Comparison of ENCODE assay signal across 9 cellular contexts in the genomic region with DNA sequence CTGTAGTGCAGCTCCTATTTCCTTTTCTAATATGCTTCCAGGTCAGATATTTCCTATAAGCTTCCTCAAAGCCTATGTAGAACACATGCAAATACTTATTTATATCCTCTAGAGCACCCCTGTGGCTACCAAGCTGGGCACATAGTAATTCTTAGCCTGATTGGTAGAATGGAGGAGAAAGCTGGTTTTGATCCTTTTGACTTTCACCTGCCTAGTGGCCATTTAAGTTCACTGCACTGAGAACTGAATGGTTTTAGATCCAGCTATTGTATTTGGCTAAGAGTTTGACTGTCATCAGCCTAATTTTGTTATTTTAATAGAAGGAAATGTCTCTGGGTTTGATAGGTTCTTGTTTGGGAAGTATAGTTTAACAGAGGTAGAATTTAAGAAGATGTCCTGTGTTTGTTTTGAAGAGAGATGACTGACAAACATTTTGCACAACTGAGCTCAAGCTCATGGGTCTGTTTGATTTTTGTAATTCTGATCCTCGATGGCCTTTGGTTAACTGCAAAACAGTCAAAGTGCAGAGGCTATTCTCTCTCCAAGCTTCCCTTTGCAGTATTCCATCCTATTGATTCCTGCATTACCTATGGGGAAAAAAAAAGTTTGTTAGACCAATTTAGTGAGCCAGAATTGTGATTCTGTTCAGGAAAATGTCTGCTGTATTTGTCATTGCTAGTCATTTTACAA.
DNase-seq lines count a peak whose midpoint lies in the region; ATAC-seq and TF ChIP-seq lines count a peak whose summit lies in the region.
"Had no signal": no experiment of that assay in that cellular context is flagged by ENCODE, and none has a peak within 500 bp of the region (broad histone marks: within the 10 kb centered on the region; RNA-seq: fewer than 3 reads in every experiment).

No MANE protein-coding gene starts in this region.

- H3K4me1 Mint-ChIP-seq in WTC11 (peaks cover 56% of the 10 kb centered on the region), nephron (peaks cover 24% of the 10 kb centered on the region)
- H3K4me1 Mint-ChIP-seq: activated naive CD8-positive, alpha-beta T cell treated with anti-CD3 and anti-CD28 coated beads, Interleukin-2, amount 10 ng/mL, durations not matched to agents 7 days and 5 days had no signal

- DNase-seq in WTC11 (ENCODE audit: low spot score) (no peak), middle frontal gyrus (ENCODE audit: extremely low spot score, low spot score) (no peak), DMS79 treated with DMSO at 0.1 percent for 48 hours (lab: John Stamatoyannopoulos, UW) (no peak)
- no peak for DNase-seq in NK-92 treated with Interleukin-12 subunit alpha and Interleukin-12 subunit beta, amount 100 ng/mL, for 24 hours (lab: John Stamatoyannopoulos, UW)
- DNase-seq: activated naive CD8-positive, alpha-beta T cell treated with anti-CD3 and anti-CD28 coated beads, Interleukin-2, amount 10 ng/mL, durations not matched to agents 7 days and 5 days had no signal

- H3K9me3 Mint-ChIP-seq in WTC11, result no peaks in the 10 kb centered on the region
- no peaks in the 10 kb centered on the region for H3K9me3 Mint-ChIP-seq in nephron
- H3K9me3 Mint-ChIP-seq: activated naive CD8-positive, alpha-beta T cell treated with anti-CD3 and anti-CD28 coated beads, Interleukin-2, amount 10 ng/mL, durations not matched to agents 7 days and 5 days; memory B cell had no signal

- peak; percentile 24; the same call in 1 of the 2 replicates for TF ChIP-seq CTCF in WTC11 (IDR thresholded peaks at IDR 0.05)
- peak; percentile 15 to 21 (median 19) for TF ChIP-seq CTCF in nephron (IDR thresholded peaks at IDR 0.05; ENCODE audit: unreplicated experiment in 3 of 3)

- H3K27ac Mint-ChIP-seq in WTC11, result peak overlapping the region; percentile 18; the same call in 1 of the 2 replicates
- no peak overlapping the region for H3K27ac Mint-ChIP-seq in nephron
- H3K27ac Mint-ChIP-seq: activated naive CD8-positive, alpha-beta T cell treated with anti-CD3 and anti-CD28 coated beads, Interleukin-2, amount 10 ng/mL, durations not matched to agents 7 days and 5 days; memory B cell had no signal

- H3K36me3 Mint-ChIP-seq in WTC11 (no peaks in the 10 kb centered on the region), nephron (ENCODE audit: low read depth) (no peaks in the 10 kb centered on the region)
- H3K36me3 Mint-ChIP-seq: activated naive CD8-positive, alpha-beta T cell treated with anti-CD3 and anti-CD28 coated beads, Interleukin-2, amount 10 ng/mL, durations not matched to agents 7 days and 5 days; memory B cell had no signal

- CTCF ChIA-PET in WTC11 (lab: Charles Lee), result interaction anchor here (0.5 to 5.0 kb wide), 36 partner anchors 9 to 835 kb away, joined by 3 to 156 read pairs (median 4); a partner anchor contains a TSS

- no peak overlapping the region for H3K4me3 Mint-ChIP-seq in WTC11
- no peak overlapping the region for H3K4me3 Mint-ChIP-seq in nephron
- H3K4me3 Mint-ChIP-seq: activated naive CD8-positive, alpha-beta T cell treated with anti-CD3 and anti-CD28 coated beads, Interleukin-2, amount 10 ng/mL, durations not matched to agents 7 days and 5 days; memory B cell had no signal

- H3K27me3 Mint-ChIP-seq in WTC11 (ENCODE audit: low read depth) (no peaks in the 10 kb centered on the region; the same call in 1 of the 2 replicates), nephron (ENCODE audit: low read depth) (peaks cover 7% of the 10 kb centered on the region)

- POLR2A ChIA-PET in WTC11 (lab: Charles Lee), result interaction anchor here (0.7 kb wide), 1 partner anchor 86 kb away, joined by 3 read pairs; no protein-coding TSS in a partner anchor

- ATAC-seq in GM18508 (IDR thresholded peaks at IDR 0.05; ENCODE audit: insufficient read depth, unreplicated experiment), result peak; percentile 37
- peak; percentile 45 for ATAC-seq in HG02981 (IDR thresholded peaks at IDR 0.05; ENCODE audit: unreplicated experiment)
- ATAC-seq in WTC11, result peak; percentile 61

TF ChIP-seq in WTC11, 78 proteins besides CTCF, POLR2A, EP300 and RAD21:
- TF ChIP-seq FOXP1 (CRISPR knock-in tag; IDR thresholded peaks at IDR 0.05; ENCODE audit: borderline replicate concordance) (no peak), ATF1 (CRISPR knock-in tag; IDR thresholded peaks at IDR 0.05) (no peak), ZNF219 (CRISPR knock-in tag; IDR thresholded peaks at IDR 0.05; ENCODE audit: borderline replicate concordance) (no peak), JUN (CRISPR knock-in tag; IDR thresholded peaks at IDR 0.05) (no peak), FOXJ3 (CRISPR knock-in tag; IDR thresholded peaks at IDR 0.05; ENCODE audit: borderline replicate concordance) (no peak), CREM (CRISPR knock-in tag; IDR thresholded peaks at IDR 0.05) (no peak), EMX1 (CRISPR knock-in tag; IDR thresholded peaks at IDR 0.05) (no peak), TEAD4 (CRISPR knock-in tag; IDR thresholded peaks at IDR 0.05) (no peak)
- TF ChIP-seq, protein P1, sequence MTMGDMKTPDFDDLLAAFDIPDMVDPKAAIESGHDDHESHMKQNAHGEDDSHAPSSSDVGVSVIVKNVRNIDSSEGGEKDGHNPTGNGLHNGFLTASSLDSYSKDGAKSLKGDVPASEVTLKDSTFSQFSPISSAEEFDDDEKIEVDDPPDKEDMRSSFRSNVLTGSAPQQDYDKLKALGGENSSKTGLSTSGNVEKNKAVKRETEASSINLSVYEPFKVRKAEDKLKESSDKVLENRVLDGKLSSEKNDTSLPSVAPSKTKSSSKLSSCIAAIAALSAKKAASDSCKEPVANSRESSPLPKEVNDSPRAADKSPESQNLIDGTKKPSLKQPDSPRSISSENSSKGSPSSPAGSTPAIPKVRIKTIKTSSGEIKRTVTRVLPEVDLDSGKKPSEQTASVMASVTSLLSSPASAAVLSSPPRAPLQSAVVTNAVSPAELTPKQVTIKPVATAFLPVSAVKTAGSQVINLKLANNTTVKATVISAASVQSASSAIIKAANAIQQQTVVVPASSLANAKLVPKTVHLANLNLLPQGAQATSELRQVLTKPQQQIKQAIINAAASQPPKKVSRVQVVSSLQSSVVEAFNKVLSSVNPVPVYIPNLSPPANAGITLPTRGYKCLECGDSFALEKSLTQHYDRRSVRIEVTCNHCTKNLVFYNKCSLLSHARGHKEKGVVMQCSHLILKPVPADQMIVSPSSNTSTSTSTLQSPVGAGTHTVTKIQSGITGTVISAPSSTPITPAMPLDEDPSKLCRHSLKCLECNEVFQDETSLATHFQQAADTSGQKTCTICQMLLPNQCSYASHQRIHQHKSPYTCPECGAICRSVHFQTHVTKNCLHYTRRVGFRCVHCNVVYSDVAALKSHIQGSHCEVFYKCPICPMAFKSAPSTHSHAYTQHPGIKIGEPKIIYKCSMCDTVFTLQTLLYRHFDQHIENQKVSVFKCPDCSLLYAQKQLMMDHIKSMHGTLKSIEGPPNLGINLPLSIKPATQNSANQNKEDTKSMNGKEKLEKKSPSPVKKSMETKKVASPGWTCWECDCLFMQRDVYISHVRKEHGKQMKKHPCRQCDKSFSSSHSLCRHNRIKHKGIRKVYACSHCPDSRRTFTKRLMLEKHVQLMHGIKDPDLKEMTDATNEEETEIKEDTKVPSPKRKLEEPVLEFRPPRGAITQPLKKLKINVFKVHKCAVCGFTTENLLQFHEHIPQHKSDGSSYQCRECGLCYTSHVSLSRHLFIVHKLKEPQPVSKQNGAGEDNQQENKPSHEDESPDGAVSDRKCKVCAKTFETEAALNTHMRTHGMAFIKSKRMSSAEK (CRISPR knock-in tag; IDR thresholded peaks at IDR 0.05; ENCODE audit: borderline replicate concordance), result no peak
- TF ChIP-seq, protein P2, sequence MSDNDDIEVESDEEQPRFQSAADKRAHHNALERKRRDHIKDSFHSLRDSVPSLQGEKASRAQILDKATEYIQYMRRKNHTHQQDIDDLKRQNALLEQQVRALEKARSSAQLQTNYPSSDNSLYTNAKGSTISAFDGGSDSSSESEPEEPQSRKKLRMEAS (CRISPR knock-in tag; IDR thresholded peaks at IDR 0.05), result no peak
- TF ChIP-seq, protein P3, sequence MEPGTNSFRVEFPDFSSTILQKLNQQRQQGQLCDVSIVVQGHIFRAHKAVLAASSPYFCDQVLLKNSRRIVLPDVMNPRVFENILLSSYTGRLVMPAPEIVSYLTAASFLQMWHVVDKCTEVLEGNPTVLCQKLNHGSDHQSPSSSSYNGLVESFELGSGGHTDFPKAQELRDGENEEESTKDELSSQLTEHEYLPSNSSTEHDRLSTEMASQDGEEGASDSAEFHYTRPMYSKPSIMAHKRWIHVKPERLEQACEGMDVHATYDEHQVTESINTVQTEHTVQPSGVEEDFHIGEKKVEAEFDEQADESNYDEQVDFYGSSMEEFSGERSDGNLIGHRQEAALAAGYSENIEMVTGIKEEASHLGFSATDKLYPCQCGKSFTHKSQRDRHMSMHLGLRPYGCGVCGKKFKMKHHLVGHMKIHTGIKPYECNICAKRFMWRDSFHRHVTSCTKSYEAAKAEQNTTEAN (CRISPR knock-in tag; IDR thresholded peaks at IDR 0.05), result no peak
- TF ChIP-seq, protein P4, sequence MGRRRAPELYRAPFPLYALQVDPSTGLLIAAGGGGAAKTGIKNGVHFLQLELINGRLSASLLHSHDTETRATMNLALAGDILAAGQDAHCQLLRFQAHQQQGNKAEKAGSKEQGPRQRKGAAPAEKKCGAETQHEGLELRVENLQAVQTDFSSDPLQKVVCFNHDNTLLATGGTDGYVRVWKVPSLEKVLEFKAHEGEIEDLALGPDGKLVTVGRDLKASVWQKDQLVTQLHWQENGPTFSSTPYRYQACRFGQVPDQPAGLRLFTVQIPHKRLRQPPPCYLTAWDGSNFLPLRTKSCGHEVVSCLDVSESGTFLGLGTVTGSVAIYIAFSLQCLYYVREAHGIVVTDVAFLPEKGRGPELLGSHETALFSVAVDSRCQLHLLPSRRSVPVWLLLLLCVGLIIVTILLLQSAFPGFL (CRISPR knock-in tag; IDR thresholded peaks at IDR 0.05; ENCODE audit: borderline replicate concordance), result no peak
